15 cellular contexts compared by ENCODE assay signal in the genomic region with DNA sequence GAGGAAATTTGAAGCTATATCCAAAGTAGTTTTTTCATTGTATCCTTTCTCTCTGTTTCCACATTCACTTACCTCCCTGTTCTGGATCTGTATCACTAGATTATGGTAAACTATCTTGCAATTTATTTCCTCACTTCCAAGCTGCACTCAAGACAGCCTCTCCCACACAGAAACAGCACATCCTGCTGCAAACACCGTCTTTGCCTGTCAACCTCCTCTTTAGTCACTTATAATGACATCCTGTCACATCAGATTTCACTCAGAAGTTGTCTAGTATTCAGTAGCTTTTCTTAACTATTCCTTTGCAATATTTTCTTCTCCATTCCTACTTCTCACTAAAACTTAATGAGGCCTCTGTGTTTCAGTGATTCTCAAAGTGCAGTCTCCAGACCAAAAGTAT.
"Had no signal": no experiment of that assay in that cellular context is flagged by ENCODE, and none has a peak within 500 bp of the region (broad histone marks: within the 10 kb centered on the region; RNA-seq: fewer than 3 reads in every experiment).

No MANE protein-coding gene starts in this region.

- H3K27me3 ChIP-seq: cardiac muscle cell, gastrocnemius medialis, ovary had no signal

- ATAC-seq: gastrocnemius medialis; left ventricle myocardium superior; sciatic nerve; stimulated activated memory B cell treated with anti-CD40 and anti-IgM and Interleukin-4, amounts not matched to agents 10 μg/mL and 1 μg/mL and 100 μg/mL, for 72 hours had no signal

- H3K4me3 ChIP-seq: cardiac muscle cell, gastrocnemius medialis, ovary had no signal

- H3K36me3 Mint-ChIP-seq: activated naive CD8-positive, alpha-beta T cell; memory B cell; naive B cell; stimulated activated memory B cell treated with anti-CD40 and anti-IgM and Interleukin-4, amounts not matched to agents 10 μg/mL and 1 μg/mL and 100 μg/mL, for 72 hours had no signal

- H3K27ac ChIP-seq: cardiac muscle cell, gastrocnemius medialis, ovary had no signal

- H3K4me1 ChIP-seq: gastrocnemius medialis had no signal

- H3K9me3 Mint-ChIP-seq: endodermal cell had no signal

- H3K9me3 ChIP-seq: gastrocnemius medialis, ovary had no signal

- H3K4me1 Mint-ChIP-seq: memory B cell; naive B cell; stimulated activated memory B cell treated with anti-CD40 and anti-IgM and Interleukin-4, amounts not matched to agents 10 μg/mL and 1 μg/mL and 100 μg/mL, for 72 hours had no signal

- H3K27me3 Mint-ChIP-seq: activated naive CD8-positive, alpha-beta T cell; memory B cell; naive B cell; stimulated activated memory B cell treated with anti-CD40 and anti-IgM and Interleukin-4, amounts not matched to agents 10 μg/mL and 1 μg/mL and 100 μg/mL, for 72 hours had no signal

- DNase-seq: activated CD4-positive, alpha-beta T cell treated with anti-CD3 and anti-CD28 coated beads, Interleukin-2, amount 50 U/mL, for 48 hours; gastrocnemius medialis; kidney glomerular epithelial cell; left ventricle myocardium superior; naive B cell; ovary; stimulated activated CD4-positive, alpha-beta T cell treated with anti-CD3 and anti-CD28 coated beads, Interleukin-4, amount 100 ng/mL, for 4 hours; T-helper 2 cell had no signal

- H3K36me3 ChIP-seq: cardiac muscle cell, gastrocnemius medialis, ovary had no signal

- H3K4me3 Mint-ChIP-seq: activated naive CD8-positive, alpha-beta T cell; activated T-helper 1 cell treated with anti-CD3 and anti-CD28 coated beads, Interleukin-12 subunit alpha, Interleukin-12 subunit beta, Interleukin-2, Interleukin-4 antibody, amounts not matched to agents 30 ng/mL and 10 ng/mL and 1 ng/mL, durations not matched to agents 14 hours and 24 hours and 36 hours; endodermal cell; memory B cell; naive B cell; stimulated activated memory B cell treated with anti-CD40 and anti-IgM and Interleukin-4, amounts not matched to agents 10 μg/mL and 1 μg/mL and 100 μg/mL, for 72 hours had no signal

- H3K27ac Mint-ChIP-seq: activated naive CD8-positive, alpha-beta T cell; activated T-helper 1 cell treated with anti-CD3 and anti-CD28 coated beads, Interleukin-12 subunit alpha, Interleukin-12 subunit beta, Interleukin-2, Interleukin-4 antibody, amounts not matched to agents 30 ng/mL and 10 ng/mL and 1 ng/mL, durations not matched to agents 14 hours and 24 hours and 36 hours; endodermal cell; memory B cell; naive B cell; stimulated activated memory B cell treated with anti-CD40 and anti-IgM and Interleukin-4, amounts not matched to agents 10 μg/mL and 1 μg/mL and 100 μg/mL, for 72 hours had no signal
